Comparison of ENCODE assay signal across 8 cellular contexts in the genomic region with DNA sequence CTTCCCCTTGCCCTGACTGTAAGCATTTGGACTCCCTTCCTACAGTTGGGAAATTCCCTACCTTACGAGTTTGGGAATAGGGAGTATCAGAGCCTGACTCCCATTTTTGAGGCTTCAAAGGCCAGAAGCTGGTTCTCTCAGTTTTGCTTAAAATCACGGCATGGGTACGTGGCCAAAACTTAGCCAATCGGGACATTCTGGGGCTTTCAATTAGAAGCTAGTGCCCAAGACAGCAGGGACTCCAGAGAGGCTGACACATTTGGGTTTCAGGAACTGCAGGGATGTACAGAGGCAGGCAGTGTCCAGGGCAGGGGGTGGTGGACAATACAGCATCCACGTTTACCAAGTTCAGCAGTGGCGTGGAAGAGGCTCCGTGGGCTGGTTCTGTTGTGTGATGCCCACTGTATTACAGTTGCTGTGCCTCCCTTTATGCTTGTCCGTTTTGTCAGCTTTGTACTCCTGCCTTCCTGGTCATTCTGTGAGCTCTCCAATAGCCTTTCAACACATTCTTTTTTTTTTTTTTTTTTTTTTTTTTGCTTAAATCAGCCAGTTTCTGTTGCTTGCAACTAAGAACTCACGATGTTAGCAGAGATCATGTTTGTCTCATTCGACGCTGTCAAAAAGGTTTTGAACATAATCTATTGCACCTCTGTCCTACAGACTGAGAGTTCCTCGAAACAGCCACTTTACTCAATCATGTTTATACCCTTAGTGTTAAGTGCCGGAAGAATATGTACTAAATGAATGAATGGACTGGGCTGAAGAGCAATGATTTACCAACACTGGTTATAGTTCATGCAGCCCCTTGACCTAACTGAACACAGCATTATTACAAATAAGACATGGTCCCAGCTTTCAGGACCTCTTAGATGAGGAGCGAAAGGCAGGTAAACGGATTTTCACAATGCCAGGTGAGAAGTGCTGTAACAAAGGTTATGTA. TPM values are rescaled to one million over a fixed set of nuclear protein-coding genes. Genes with fewer than 3 reads are reported as not detected.
DNase-seq lines count a peak whose midpoint lies in the region; ATAC-seq, FAIRE-seq and TF ChIP-seq lines count a peak whose summit lies in the region.

No MANE protein-coding gene starts in this region.

- H3K9ac ChIP-seq in astrocyte (ENCODE audit: low read length), result peak overlapping the region; percentile 86

- H3K4me1 Mint-ChIP-seq in stimulated activated naive CD8-positive, alpha-beta T cell treated with anti-CD3 and anti-CD28 coated beads, Interleukin-15, Interleukin-2, amounts not matched to agents 100 ng/mL and 50 ng/mL, for 24 hours (ENCODE audit: low read depth), result peaks cover 45% of the 10 kb centered on the region
- H3K4me1 Mint-ChIP-seq in astrocyte (ENCODE audit: low read depth, unreplicated experiment), result peaks cover 2% of the 10 kb centered on the region

- peak overlapping the region; percentile 89 for H3K4me3 Mint-ChIP-seq in stimulated activated naive CD8-positive, alpha-beta T cell treated with anti-CD3 and anti-CD28 coated beads, Interleukin-15, Interleukin-2, amounts not matched to agents 100 ng/mL and 50 ng/mL, for 24 hours
- peak overlapping the region; percentile 95 for H3K4me3 Mint-ChIP-seq in astrocyte (ENCODE audit: unreplicated experiment)

- H4K20me1 ChIP-seq in astrocyte (ENCODE audit: insufficient read depth, low read length), result peaks cover 15% of the 10 kb centered on the region

- H3K4me1 ChIP-seq in astrocyte (ENCODE audit: insufficient read depth, low read length) (peaks cover 11% of the 10 kb centered on the region), lower lobe of right lung (peaks cover 26% of the 10 kb centered on the region), aorta (ENCODE audit: control insufficient read depth in 1 of 2, insufficient read depth in 2 of 2, low read length in 2 of 2) (peaks cover 0 to 2% of the 10 kb centered on the region in 2 donors)

- H3K4me3 ChIP-seq in astrocyte (ENCODE audit: insufficient read depth, low read depth, low read length) (peak overlapping the region; percentile 92), lower lobe of right lung (peak overlapping the region; percentile 87), aorta (ENCODE audit: low read length in 2 of 2) (peak overlapping the region; percentile 52 to 80)

- TF ChIP-seq CTCF in astrocyte (IDR thresholded peaks at IDR 0.05; ENCODE audit: insufficient read depth, low read depth, low read length), result no peak
- TF ChIP-seq CTCF in lower lobe of right lung (IDR thresholded peaks at IDR 0.05), result no peak

- peaks cover 42% of the 10 kb centered on the region for H3K79me2 ChIP-seq in astrocyte (ENCODE audit: insufficient read depth, low read length)

- H3K36me3 ChIP-seq in astrocyte (ENCODE audit: insufficient read depth, low read length), result peaks cover 3% of the 10 kb centered on the region
- H3K36me3 ChIP-seq in lower lobe of right lung, result no peaks in the 10 kb centered on the region
- H3K36me3 ChIP-seq in aorta (ENCODE audit: control insufficient read depth in 1 of 2, insufficient read depth in 2 of 2, low read length in 1 of 2), result no peaks in the 10 kb centered on the region

- no peaks in the 10 kb centered on the region for H3K9me3 Mint-ChIP-seq in stimulated activated naive CD8-positive, alpha-beta T cell treated with anti-CD3 and anti-CD28 coated beads, Interleukin-15, Interleukin-2, amounts not matched to agents 100 ng/mL and 50 ng/mL, for 24 hours
- H3K9me3 Mint-ChIP-seq in astrocyte (ENCODE audit: unreplicated experiment), result no peaks in the 10 kb centered on the region

- H3K9me3 ChIP-seq in astrocyte (ENCODE audit: insufficient read depth, low read depth, low read length) (no peaks in the 10 kb centered on the region), lower lobe of right lung (no peaks in the 10 kb centered on the region), aorta (ENCODE audit: control insufficient read depth, low read length) (no peaks in the 10 kb centered on the region)

- peaks cover 29% of the 10 kb centered on the region for H3K36me3 Mint-ChIP-seq in stimulated activated naive CD8-positive, alpha-beta T cell treated with anti-CD3 and anti-CD28 coated beads, Interleukin-15, Interleukin-2, amounts not matched to agents 100 ng/mL and 50 ng/mL, for 24 hours (ENCODE audit: low read depth)
- H3K36me3 Mint-ChIP-seq in astrocyte (ENCODE audit: low read depth, unreplicated experiment), result peaks cover 5% of the 10 kb centered on the region

- H3K27ac ChIP-seq in astrocyte (ENCODE audit: low read depth, low read length), result peak overlapping the region; percentile 69
- H3K27ac ChIP-seq in lower lobe of right lung, result peak overlapping the region; percentile 83
- no peak overlapping the region for H3K27ac ChIP-seq in aorta (ENCODE audit: low read depth in 1 of 2, low read length in 2 of 2)

- no peak for ATAC-seq in stimulated activated naive CD8-positive, alpha-beta T cell treated with anti-CD3 and anti-CD28 coated beads, Interleukin-15, Interleukin-2, amounts not matched to agents 100 U/mL and 50 U/mL, for 24 hours
- ATAC-seq in lower lobe of right lung (peak; percentile 28 to 56), aorta (ENCODE audit: low FRiP score) (no peak), GM19023 (IDR thresholded peaks at IDR 0.05; ENCODE audit: unreplicated experiment) (no peak), GM19467 (IDR thresholded peaks at IDR 0.05; ENCODE audit: unreplicated experiment) (no peak)

- no peak for DNase-seq in stimulated activated naive CD8-positive, alpha-beta T cell treated with anti-CD3 and anti-CD28 coated beads, Interleukin-15, Interleukin-2, amounts not matched to agents 100 U/mL and 50 U/mL, for 24 hours
- DNase-seq in astrocyte (ENCODE audit: low read depth), result no peak
- DNase-seq in lower lobe of right lung, result no peak
- no peak for DNase-seq in aorta
- no peak for DNase-seq in NCI-H2227 (lab: John Stamatoyannopoulos, UW; ENCODE audit: unreplicated experiment)

- H3K27ac Mint-ChIP-seq in stimulated activated naive CD8-positive, alpha-beta T cell treated with anti-CD3 and anti-CD28 coated beads, Interleukin-15, Interleukin-2, amounts not matched to agents 100 ng/mL and 50 ng/mL, for 24 hours, result peak overlapping the region; percentile 92
- H3K27ac Mint-ChIP-seq in astrocyte (ENCODE audit: unreplicated experiment), result peak overlapping the region; percentile 14

- H3K27me3 ChIP-seq in astrocyte (ENCODE audit: insufficient read depth, low read length) (no peaks in the 10 kb centered on the region), lower lobe of right lung (ENCODE audit: low read depth) (no peaks in the 10 kb centered on the region), aorta (ENCODE audit: control insufficient read depth in 1 of 2, insufficient read depth in 2 of 2, low read length in 1 of 2) (no peaks in the 10 kb centered on the region)

- peak overlapping the region; percentile 92 for H2AFZ ChIP-seq in astrocyte (ENCODE audit: low read depth, low read length)

- WGBS in aorta, 2 donors, result 51% methylated on average over 15 of the region's 15 CpGs

- H3K4me2 ChIP-seq in astrocyte (ENCODE audit: low read length), result peak overlapping the region; percentile 95

- no peaks in the 10 kb centered on the region for H3K27me3 Mint-ChIP-seq in stimulated activated naive CD8-positive, alpha-beta T cell treated with anti-CD3 and anti-CD28 coated beads, Interleukin-15, Interleukin-2, amounts not matched to agents 100 ng/mL and 50 ng/mL, for 24 hours
- H3K27me3 Mint-ChIP-seq in astrocyte (ENCODE audit: low read depth, unreplicated experiment), result no peaks in the 10 kb centered on the region

- intact Hi-C loops in lower lobe of right lung (cut with DNase I), result no loop called here
- intact Hi-C loops in aorta (cut with DNase I), result loop anchor here in 1 of 2 donors (2.0 kb wide), 1 partner anchor 25 kb away; the partner anchor contains the start of gene NOD1

- FAIRE-seq in astrocyte (lab: Jason Lieb, UNC), result no peak

RNA-seq across cellular contexts. Expression of gene GGCT, which starts 1.1 kb away (rescaled TPM):
- total RNA-seq in astrocyte, result 27.7 and 29.6 TPM in 2 replicates
- total RNA-seq in lower lobe of right lung, result 28.8 TPM
- total RNA-seq in aorta, result 10 to 100 TPM; 16.7 to 22.5 TPM
- 10 to 100 TPM; 29.4 to 64.2 TPM for polyA plus RNA-seq in aorta

RNA-seq across cellular contexts. Expression of gene NOD1, which starts 25.0 kb away (rescaled TPM):
- total RNA-seq in astrocyte (9.3 and 9.7 TPM in 2 replicates), lower lobe of right lung (42.9 TPM), aorta (10 to 100 TPM; 18.5 to 38.4 TPM)
- 10 to 100 TPM in 1 of 2 donors, 1 to 10 TPM in 1; 2.4 to 19.9 TPM for polyA plus RNA-seq in aorta

Comparison
In these comparisons a context has a peak if more than half of its experiments do, and no peak if none do; other contexts are left out.
1. ATAC-seq: peak in lower lobe of right lung (2 of 2); none in stimulated activated naive CD8-positive, alpha-beta T cell treated with anti-CD3 and anti-CD28 coated beads, Interleukin-15, Interleukin-2, amounts not matched to agents 100 U/mL and 50 U/mL, for 24 hours (single experiment), aorta (single experiment), GM19023 (single experiment) and GM19467 (single experiment).
2. H3K27ac ChIP-seq: peak in astrocyte (single experiment) and lower lobe of right lung (single experiment); none in aorta (0 of 2).
3. Peak in every context shown above with its lines, with median percentiles within 50 percentile points of each other: H3K4me3 ChIP-seq.